ENCODE assay signal across 8 cellular contexts in genomic region chr1:86773331-86774288, GRCh38.
DNase-seq lines count a peak whose midpoint lies in the region; ATAC-seq lines count a peak whose summit lies in the region.

No MANE protein-coding gene starts in this region.

- no peaks in the 10 kb centered on the region for H3K9me3 ChIP-seq in muscle layer of duodenum (ENCODE audit: control insufficient read depth in 1 of 2, low read length in 2 of 2)

- peak overlapping the region; percentile 61 for H3K27ac ChIP-seq in muscle layer of duodenum (ENCODE audit: low read length)

- H3K4me3 ChIP-seq in muscle layer of duodenum (ENCODE audit: low read depth in 1 of 2, low read length in 2 of 2): peak overlapping the region; percentile 4 to 19

- no peaks in the 10 kb centered on the region for H3K36me3 ChIP-seq in muscle layer of duodenum (ENCODE audit: control insufficient read depth in 1 of 2, insufficient read depth in 2 of 2, low read length in 2 of 2)

- H3K27me3 ChIP-seq in muscle layer of duodenum (ENCODE audit: low read depth, low read length): no peaks in the 10 kb centered on the region

- H3K4me1 ChIP-seq in muscle layer of duodenum (ENCODE audit: control insufficient read depth in 1 of 2, insufficient read depth in 2 of 2, low read length in 2 of 2): peaks cover 15 to 20% of the 10 kb centered on the region in 2 donors

- H3K4me1 Mint-ChIP-seq in activated naive CD8-positive, alpha-beta T cell treated with anti-CD3 and anti-CD28 coated beads for 36 hours: peaks cover 18% of the 10 kb centered on the region

- no peaks in the 10 kb centered on the region for H3K9me3 Mint-ChIP-seq in activated naive CD8-positive, alpha-beta T cell treated with anti-CD3 and anti-CD28 coated beads for 36 hours

- H3K4me3 Mint-ChIP-seq in activated naive CD8-positive, alpha-beta T cell treated with anti-CD3 and anti-CD28 coated beads for 36 hours: peak overlapping the region; percentile 53

- in situ Hi-C loops in G401 (cut with HindIII; ENCODE audit: low sequenced_read_pairs): no loop called here

- no peak for DNase-seq in activated naive CD8-positive, alpha-beta T cell treated with anti-CD3 and anti-CD28 coated beads for 36 hours
- DNase-seq in activated gamma-delta T cell (lab: John Stamatoyannopoulos, UW): no peak
- no peak for DNase-seq in stimulated activated CD4-positive, alpha-beta T cell treated with anti-CD3 and anti-CD28 coated beads, Interleukin-4, amount 100 ng/mL, for 1 hour
- DNase-seq in mesenteric fat pad (ENCODE audit: low spot score): no peak
- no peak for DNase-seq in G401 (ENCODE audit: low spot score)

- H3K27me3 Mint-ChIP-seq in activated naive CD8-positive, alpha-beta T cell treated with anti-CD3 and anti-CD28 coated beads for 36 hours: no peaks in the 10 kb centered on the region

- no peaks in the 10 kb centered on the region for H3K36me3 Mint-ChIP-seq in activated naive CD8-positive, alpha-beta T cell treated with anti-CD3 and anti-CD28 coated beads for 36 hours

- peak overlapping the region; percentile 74 for H3K27ac Mint-ChIP-seq in activated naive CD8-positive, alpha-beta T cell treated with anti-CD3 and anti-CD28 coated beads for 36 hours

- ATAC-seq in GM19025 (IDR thresholded peaks at IDR 0.05; ENCODE audit: low read depth, unreplicated experiment) (peak; percentile 13), HG03045 (IDR thresholded peaks at IDR 0.05; ENCODE audit: unreplicated experiment) (peak; percentile 5)
